ENCODE assay signal across 1 cellular context in the genomic region with DNA sequence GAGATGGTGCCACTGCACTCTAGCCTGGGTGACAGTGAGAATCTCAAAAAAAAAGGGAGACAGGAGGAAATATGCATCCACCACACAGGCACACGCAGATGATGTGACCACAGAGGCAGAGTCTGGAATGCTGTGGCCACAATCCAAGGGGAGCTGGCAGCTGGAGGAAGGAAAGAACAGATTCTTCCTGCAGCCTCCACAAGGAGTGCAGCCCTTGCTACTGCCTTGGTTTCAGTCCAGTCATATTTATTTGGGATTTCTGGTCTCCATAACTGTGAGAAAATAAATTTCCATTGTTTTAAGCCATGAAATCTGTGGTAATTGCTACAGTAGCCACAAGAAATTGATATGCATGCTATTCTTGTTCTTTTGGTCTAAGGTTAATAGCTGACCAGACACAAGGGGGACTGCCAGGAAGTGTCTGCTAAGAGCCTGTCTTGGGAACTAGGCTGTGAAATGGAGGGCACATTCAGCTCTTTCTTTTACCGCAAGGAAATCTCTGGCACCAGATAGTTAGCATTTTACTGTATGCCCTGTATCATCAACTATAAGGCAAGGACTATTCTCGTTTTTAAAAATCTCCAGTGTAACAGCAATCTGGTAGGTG.
TF ChIP-seq lines count a peak whose summit lies in the region.

No MANE protein-coding gene starts in this region.

TF ChIP-seq in H1, 55 proteins besides CTCF, POLR2A, EP300 and RAD21:
- no peak for TF ChIP-seq CBX5 (IDR thresholded peaks at IDR 0.05; ENCODE audit: low read depth, low read length)
- no peak for TF ChIP-seq EGR1 (IDR thresholded peaks at IDR 0.05; ENCODE audit: borderline replicate concordance, low read depth, low read length)
- TF ChIP-seq, protein P1, sequence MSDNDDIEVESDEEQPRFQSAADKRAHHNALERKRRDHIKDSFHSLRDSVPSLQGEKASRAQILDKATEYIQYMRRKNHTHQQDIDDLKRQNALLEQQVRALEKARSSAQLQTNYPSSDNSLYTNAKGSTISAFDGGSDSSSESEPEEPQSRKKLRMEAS (IDR thresholded peaks at IDR 0.05), result no peak
- TF ChIP-seq POLR2AphosphoS5 (IDR thresholded peaks at IDR 0.05; ENCODE audit: low read depth, low read length), result no peak
- no peak for TF ChIP-seq JUND (IDR thresholded peaks at IDR 0.05; ENCODE audit: low read length)
- no peak for TF ChIP-seq SAP30 (IDR thresholded peaks at IDR 0.05; ENCODE audit: insufficient read depth, insufficient replicate concordance, low read length)
- TF ChIP-seq SIN3A (conservative IDR thresholded peaks at IDR 0.05 in 1 of 2, IDR thresholded peaks at IDR 0.05 in 1 of 2; ENCODE audit: low read depth in 1 of 2, low read length in 2 of 2), result no peak
- no peak for TF ChIP-seq SP4 (IDR thresholded peaks at IDR 0.05; ENCODE audit: low read length)
- no peak for TF ChIP-seq SP2 (IDR thresholded peaks at IDR 0.05; ENCODE audit: low read length)
- no peak for TF ChIP-seq HDAC6 (IDR thresholded peaks at IDR 0.05; ENCODE audit: low read depth, low read length)
- no peak for TF ChIP-seq TCF12 (IDR thresholded peaks at IDR 0.05; ENCODE audit: low read depth, low read length)
- no peak for TF ChIP-seq GABPA (IDR thresholded peaks at IDR 0.05; ENCODE audit: borderline replicate concordance, insufficient read depth, low read length)
- TF ChIP-seq SRF (IDR thresholded peaks at IDR 0.05; ENCODE audit: low read depth, low read length), result no peak
- no peak for TF ChIP-seq SIRT6 (IDR thresholded peaks at IDR 0.05; ENCODE audit: low read length)
- TF ChIP-seq YY1 (IDR thresholded peaks at IDR 0.05; ENCODE audit: low read depth, low read length), result no peak
- TF ChIP-seq TAF1 (IDR thresholded peaks at IDR 0.05; ENCODE audit: low read depth, low read length), result no peak
- no peak for TF ChIP-seq GTF2F1 (IDR thresholded peaks at IDR 0.05; ENCODE audit: borderline replicate concordance, low read depth, low read length)
- no peak for TF ChIP-seq CTBP2 (IDR thresholded peaks at IDR 0.05; ENCODE audit: borderline replicate concordance, insufficient read depth, insufficient read length, low read length)
- TF ChIP-seq MAFK (IDR thresholded peaks at IDR 0.05; ENCODE audit: low read depth, low read length), result no peak
